In genomic region chr14:58919262-58919661, GRCh38 we compare ENCODE assay signal across 19 cellular contexts.
DNase-seq lines count a peak whose midpoint lies in the region; ATAC-seq and TF ChIP-seq lines count a peak whose summit lies in the region.
"Had no signal": no experiment of that assay in that cellular context is flagged by ENCODE, and none has a peak within 500 bp of the region (broad histone marks: within the 10 kb centered on the region; RNA-seq: fewer than 3 reads in every experiment).

No MANE protein-coding gene starts in this region.

- no peak for TF ChIP-seq CTCF in A673 (conservative IDR thresholded peaks at IDR 0.05; ENCODE audit: low read depth, low read length)
- TF ChIP-seq CTCF in BE2C (IDR thresholded peaks at IDR 0.05; ENCODE audit: low read depth, low read length) = no peak

- no peaks in the 10 kb centered on the region for H3K9me3 ChIP-seq in A673 (ENCODE audit: low read depth, low read length, poor library complexity, severe bottlenecking)
- no peaks in the 10 kb centered on the region for H3K9me3 ChIP-seq in BE2C
- H3K9me3 ChIP-seq: gastroesophageal sphincter, MG63, right atrium auricular region, SJCRH30, tibial artery had no signal

- BruUV-seq in A673 (replicated peaks; lab: Mats Ljungman, UMichigan) = no TSS peak

- H3K4me3 ChIP-seq in A673 (ENCODE audit: low read depth, low read length, poor library complexity, severe bottlenecking) (no peak overlapping the region), BE2C (ENCODE audit: low read depth, low read length) (no peak overlapping the region)
- H3K4me3 ChIP-seq: gastroesophageal sphincter, GM23338, MG63, right atrium auricular region, SJCRH30, tibial artery had no signal

- intact Hi-C loops in A673 (cut with micrococcal nuclease; ENCODE audit: unreplicated experiment) (no loop called here), left colon (cut with DNase I, micrococcal nuclease) (no loop called here)

- H3K36me3 ChIP-seq in A673 (ENCODE audit: insufficient read depth, low read length, poor library complexity, severe bottlenecking) (no peaks in the 10 kb centered on the region), BE2C (no peaks in the 10 kb centered on the region)
- H3K36me3 ChIP-seq: gastroesophageal sphincter, MG63, right atrium auricular region, SJCRH30, tibial artery had no signal

- POLR2A ChIA-PET in A673 (lab: Charles Lee; ENCODE audit: low non-redundant PET) = interaction anchor here (0.6 kb wide), 1 partner anchor 20 kb away, joined by 7 read pairs; no protein-coding TSS in a partner anchor
- POLR2A ChIA-PET in HEK293T (lab: Yijun Ruan, JAX) = no interaction called here

- DNase-seq in A673 (ENCODE audit: low spot score) = peak; percentile 79
- DNase-seq in HEK293T (ENCODE audit: extremely low spot score) = peak; percentile 20
- DNase-seq in NCI-H446 treated with DMSO at 0.1 percent for 48 hours (lab: John Stamatoyannopoulos, UW) = peak; percentile 49
- peak; percentile 15 for DNase-seq in fibroblast of gingiva (ENCODE audit: low read depth)
- no peak for DNase-seq in left colon
- DNase-seq in GDM1 (lab: John Stamatoyannopoulos, UW) = no peak
- no peak for DNase-seq in BE2C
- DNase-seq in activated CD4-positive, alpha-beta T cell treated with anti-CD3 and anti-CD28 coated beads for 1 hour = no peak
- DNase-seq: activated naive CD8-positive, alpha-beta T cell treated with anti-CD3 and anti-CD28 coated beads, Interleukin-2, amount 10 ng/mL, durations not matched to agents 7 days and 5 days; activated T-cell treated with anti-CD3 and anti-CD28 coated beads, Interleukin-2, amount 50 U/mL, for 72 hours; endodermal cell; mammary epithelial cell; MG63; NK-92 treated with Interleukin-12 subunit alpha and Interleukin-12 subunit beta, amount 100 ng/mL, for 24 hours; SJCRH30; tibial artery had no signal

- H3K27me3 ChIP-seq in A673 (replicated peaks; ENCODE audit: insufficient read depth, low read depth, low read length, poor library complexity) = no peaks in the 10 kb centered on the region
- peaks cover 6% of the 10 kb centered on the region; the same call in 1 of the 2 replicates for H3K27me3 ChIP-seq in BE2C
- H3K27me3 ChIP-seq: gastroesophageal sphincter, MG63, right atrium auricular region, SJCRH30, tibial artery had no signal

- CTCF ChIA-PET in A673 (lab: Charles Lee) (no interaction called here), HEK293T (lab: Yijun Ruan, JAX) (no interaction called here)

- H3K27ac ChIP-seq in A673 (ENCODE audit: low read depth, low read length, poor library complexity, severe bottlenecking) = no peak overlapping the region
- H3K27ac ChIP-seq: gastroesophageal sphincter, right atrium auricular region, SJCRH30, tibial artery had no signal

- H3K4me1 ChIP-seq in A673 (ENCODE audit: insufficient read depth, low read length, poor library complexity, severe bottlenecking) (peaks cover 21% of the 10 kb centered on the region), BE2C (no peaks in the 10 kb centered on the region)
- H3K4me1 ChIP-seq: gastroesophageal sphincter, right atrium auricular region, SJCRH30, tibial artery had no signal

- no peak for ATAC-seq in left colon
- ATAC-seq: activated T-cell treated with anti-CD3 and anti-CD28 coated beads, Interleukin-2, amount 50 U/mL, for 72 hours; gastroesophageal sphincter; GM23338 had no signal

TF ChIP-seq in HEK293T, 16 proteins besides CTCF, POLR2A, EP300 and RAD21:
- TF ChIP-seq TARDBP (IDR thresholded peaks at IDR 0.05) (no peak), FOXM1 (IDR thresholded peaks at IDR 0.05; ENCODE audit: borderline replicate concordance) (no peak), FOXA1 (IDR thresholded peaks at IDR 0.05) (no peak), SP1 (IDR thresholded peaks at IDR 0.05) (no peak), NFRKB (IDR thresholded peaks at IDR 0.05) (no peak), LEF1 (IDR thresholded peaks at IDR 0.05; ENCODE audit: borderline replicate concordance) (no peak), ZNF384 (IDR thresholded peaks at IDR 0.05) (no peak), ELF4 (IDR thresholded peaks at IDR 0.05) (no peak), L3MBTL2 (conservative IDR thresholded peaks at IDR 0.05) (no peak), SUZ12 (IDR thresholded peaks at IDR 0.05) (no peak), ARNT (IDR thresholded peaks at IDR 0.05) (no peak)
- TF ChIP-seq, protein P1, sequence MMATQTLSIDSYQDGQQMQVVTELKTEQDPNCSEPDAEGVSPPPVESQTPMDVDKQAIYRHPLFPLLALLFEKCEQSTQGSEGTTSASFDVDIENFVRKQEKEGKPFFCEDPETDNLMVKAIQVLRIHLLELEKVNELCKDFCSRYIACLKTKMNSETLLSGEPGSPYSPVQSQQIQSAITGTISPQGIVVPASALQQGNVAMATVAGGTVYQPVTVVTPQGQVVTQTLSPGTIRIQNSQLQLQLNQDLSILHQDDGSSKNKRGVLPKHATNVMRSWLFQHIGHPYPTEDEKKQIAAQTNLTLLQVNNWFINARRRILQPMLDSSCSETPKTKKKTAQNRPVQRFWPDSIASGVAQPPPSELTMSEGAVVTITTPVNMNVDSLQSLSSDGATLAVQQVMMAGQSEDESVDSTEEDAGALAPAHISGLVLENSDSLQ (IDR thresholded peaks at IDR 0.05) = no peak
TF ChIP-seq in HEK293T: peak in this region for 0.

Comparison
In these comparisons a context has a peak if more than half of its experiments do, and no peak if none do; other contexts are left out.
1. DNase-seq: peak in A673 (single experiment), HEK293T (single experiment), NCI-H446 treated with DMSO at 0.1 percent for 48 hours (single experiment) and fibroblast of gingiva (single experiment); none in left colon (0 of 2), GDM1 (single experiment), BE2C (single experiment) and activated CD4-positive, alpha-beta T cell treated with anti-CD3 and anti-CD28 coated beads for 1 hour (single experiment).